In the genomic region with DNA sequence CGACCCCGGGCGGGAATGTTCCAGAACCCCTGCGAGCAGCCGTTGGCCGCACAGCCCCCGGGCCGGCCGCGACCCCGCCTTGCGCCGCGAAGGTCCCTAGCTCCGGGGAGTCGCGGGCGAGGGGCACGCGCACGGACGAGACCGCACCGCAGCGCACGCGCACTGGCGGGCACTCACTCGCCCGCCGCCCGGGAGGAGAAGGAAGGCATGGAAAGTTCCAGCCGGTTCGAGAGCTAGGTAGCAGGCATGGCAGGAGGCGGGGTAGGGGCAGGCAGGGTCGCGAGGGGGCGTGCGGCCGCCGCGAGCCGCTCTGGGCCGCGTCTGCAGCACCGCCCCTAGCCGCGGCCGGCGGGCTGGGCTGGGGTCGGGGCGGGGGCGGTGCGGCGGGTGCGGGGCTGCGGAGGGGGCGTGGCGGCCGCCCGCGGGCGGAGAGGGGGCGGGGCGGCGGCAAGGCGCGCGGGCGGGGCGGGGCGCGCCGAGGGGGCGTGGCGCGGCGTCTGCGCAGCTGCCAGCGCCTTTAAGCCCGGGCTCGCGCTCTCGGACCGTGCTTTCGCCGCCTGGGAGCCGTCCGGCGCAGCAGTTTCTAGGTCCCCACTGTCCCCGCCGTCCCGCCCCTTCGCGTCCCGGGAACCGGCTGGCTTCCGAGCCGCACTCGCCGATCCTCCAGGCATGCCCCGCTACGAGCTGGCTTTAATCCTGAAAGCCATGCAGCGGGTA, we compare ENCODE assay signal across 8 cellular contexts.
DNase-seq lines count a peak whose midpoint lies in the region; ATAC-seq lines count a peak whose summit lies in the region.

Gene MRPS6, plus strand, starts transcription at position 547 of the 717 bp plus-strand sequence. Its CDS starts 123 bp downstream, at position 670.
Gene SLC5A3, plus strand, starts transcription at position 547 of the 717 bp plus-strand sequence. CDS start 21,621 bp downstream, outside the sequence.

- ATAC-seq in GM18867 (IDR thresholded peaks at IDR 0.05; ENCODE audit: unreplicated experiment): peak; percentile 73
- ATAC-seq in HG03097 (IDR thresholded peaks at IDR 0.05; ENCODE audit: low FRiP score, unreplicated experiment): peak; percentile 67

- in situ Hi-C loops in ACHN (cut with HindIII; ENCODE audit: low pct_ligation_motif_present, low pct_unique_long_range_greater_than_20kb, low sequenced_read_pairs): no loop called here

- DNase-seq in ACHN: peak; percentile 83
- peak; percentile 90 for DNase-seq in NCI-H2196 (lab: John Stamatoyannopoulos, UW; ENCODE audit: unreplicated experiment)
- DNase-seq in activated CD4-positive, CD25-positive, alpha-beta regulatory T cell (lab: John Stamatoyannopoulos, UW): peak; percentile 39 to 70 (median 58)
- peak; percentile 63 for DNase-seq in central memory CD4-positive, alpha-beta T cell
- peak; percentile 80 for DNase-seq in iris pigment epithelial cell (ENCODE audit: low read depth)
- peak; percentile 53 to 66 for DNase-seq in stimulated activated CD4-positive, alpha-beta T cell treated with anti-CD3 and anti-CD28 coated beads, Interleukin-12 subunit alpha, Interleukin-12 subunit beta, amount 100 ng/mL, for 24 hours (ENCODE audit: low read depth in 2 of 2)

Comparison
In these comparisons a context has a peak if more than half of its experiments do, and no peak if none do; other contexts are left out.
1. Peak in every context shown above with its lines: DNase-seq and ATAC-seq.